In the genomic region with DNA sequence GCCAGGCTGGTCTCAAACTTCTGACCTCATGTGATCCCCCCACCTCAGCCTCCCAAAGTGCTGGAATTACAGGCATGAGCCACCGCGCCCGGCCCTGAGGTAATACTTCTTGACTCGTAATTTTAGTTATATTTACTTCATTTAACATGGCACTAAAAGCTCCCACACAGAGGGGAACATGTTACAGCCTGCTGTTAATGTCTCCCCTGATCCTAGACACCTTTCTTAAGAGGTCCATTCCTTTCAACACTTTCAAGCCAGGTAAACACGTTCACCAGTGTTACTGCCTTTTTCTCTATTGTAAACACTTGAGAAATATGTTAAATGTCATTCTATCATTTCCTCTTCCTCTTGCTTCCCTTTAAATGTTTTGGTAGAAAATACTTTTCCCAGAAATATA, we compare ENCODE assay signal across 1 cellular context.
TF ChIP-seq lines count a peak whose summit lies in the region.

No MANE protein-coding gene starts in this region.

TF ChIP-seq in IMR-90, 13 proteins besides CTCF, POLR2A, EP300 and RAD21 (continued from another document):
- no peak for TF ChIP-seq MAFK (IDR thresholded peaks at IDR 0.05; ENCODE audit: low read depth, low read length)
